In the genomic region with DNA sequence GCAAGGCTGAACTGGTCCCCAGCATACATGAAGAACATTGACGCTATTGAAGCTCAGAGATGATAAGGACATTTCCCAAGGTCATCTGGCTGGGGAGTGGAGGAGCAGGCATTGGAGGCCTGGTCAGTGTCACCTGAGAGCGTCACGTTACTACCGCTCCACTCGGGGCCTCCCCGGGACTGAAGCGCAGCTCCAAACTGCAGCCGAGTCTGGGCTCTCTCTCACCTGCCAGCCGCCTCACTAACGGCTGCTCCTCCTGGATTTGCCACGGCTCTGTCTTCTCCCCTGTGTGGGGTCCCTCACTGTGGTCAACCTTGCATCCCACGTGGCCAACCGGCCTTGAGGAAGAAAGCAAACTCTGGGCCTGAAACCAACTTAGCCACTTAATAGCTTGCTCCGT, we compare ENCODE assay signal across 14 cellular contexts.
"Had no signal": no experiment of that assay in that cellular context is flagged by ENCODE, and none has a peak within 500 bp of the region (broad histone marks: within the 10 kb centered on the region; RNA-seq: fewer than 3 reads in every experiment).

No MANE protein-coding gene starts in this region.

- H3K36me3 ChIP-seq: suprapubic skin, upper lobe of right lung had no signal

- H3K27ac ChIP-seq: parathyroid adenoma, suprapubic skin, upper lobe of right lung had no signal

- ATAC-seq: activated CD4-positive, CD25-positive, alpha-beta regulatory T cell treated with anti-CD3 and anti-CD28 coated beads, Interleukin-2, amount 50 U/mL, for 24 hours; upper lobe of right lung had no signal

- H3K27ac Mint-ChIP-seq: activated naive CD4-positive, alpha-beta T cell treated with anti-CD3 and anti-CD28 coated beads for 36 hours; activated T-helper 2 cell treated with anti-CD3 and anti-CD28 coated beads, Interferon-gamma antibody, Interleukin-2, Interleukin-4, amounts not matched to agents 10 μg/mL and 5 μg/mL and 100 μg/mL, durations not matched to agents 14 hours and 24 hours and 36 hours had no signal

- H3K4me3 Mint-ChIP-seq: activated naive CD4-positive, alpha-beta T cell treated with anti-CD3 and anti-CD28 coated beads for 36 hours; neural crest cell had no signal

- H3K4me3 ChIP-seq: lung, suprapubic skin, upper lobe of right lung had no signal

- H2AFZ ChIP-seq: parathyroid adenoma had no signal

- H3K9ac ChIP-seq: parathyroid adenoma had no signal

- H3K9me3 Mint-ChIP-seq: activated naive CD4-positive, alpha-beta T cell treated with anti-CD3 and anti-CD28 coated beads for 36 hours; activated T-helper 2 cell treated with anti-CD3 and anti-CD28 coated beads, Interferon-gamma antibody, Interleukin-2, Interleukin-4, amounts not matched to agents 10 μg/mL and 5 μg/mL and 100 μg/mL, durations not matched to agents 14 hours and 24 hours and 36 hours; neural crest cell had no signal

- H3K27me3 ChIP-seq: suprapubic skin, upper lobe of right lung had no signal

- H3K9me3 ChIP-seq: suprapubic skin, upper lobe of right lung had no signal

- H3K4me1 ChIP-seq: parathyroid adenoma, upper lobe of right lung had no signal

- H3K79me2 ChIP-seq: parathyroid adenoma had no signal

- DNase-seq: activated CD4-positive, alpha-beta T cell treated with anti-CD3 and anti-CD28 coated beads, Interleukin-2, amount 50 U/mL, for 4 hours; activated naive CD4-positive, alpha-beta T cell treated with anti-CD3 and anti-CD28 coated beads for 36 hours; activated T-cell treated with anti-CD3 and anti-CD28 coated beads, Interleukin-2, amount 50 U/mL, for 1 hour; midbrain; stimulated activated CD4-positive, alpha-beta T cell treated with anti-CD3 and anti-CD28 coated beads, Interleukin-12 subunit alpha, Interleukin-12 subunit beta, amount 100 ng/mL, for 4 hours; stimulated activated naive CD4-positive, alpha-beta T cell treated with Interleukin-2 at 50 U/mL for 16 hours; T-helper 9 cell; upper lobe of right lung had no signal
